In the genomic region with DNA sequence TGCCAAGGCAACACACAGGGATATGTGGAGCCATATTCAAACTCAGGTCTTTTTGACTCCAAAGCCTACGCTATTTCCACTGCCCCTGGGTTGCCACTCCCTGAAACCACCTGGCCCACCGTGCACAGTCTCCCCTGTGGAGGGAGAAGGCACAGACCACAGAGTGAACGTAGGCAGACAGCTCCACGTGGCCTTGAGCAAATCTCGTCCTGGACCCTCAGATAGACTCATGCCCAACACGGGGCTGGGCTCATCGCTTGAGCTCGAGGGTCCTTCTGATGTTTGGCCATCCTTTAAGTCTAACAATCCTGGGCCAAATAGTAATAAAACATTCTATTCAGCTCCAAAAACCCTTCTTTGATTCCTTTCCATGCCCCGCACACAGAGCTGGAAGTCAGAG, we compare ENCODE assay signal across 20 cellular contexts.
DNase-seq lines count a peak whose midpoint lies in the region; ATAC-seq and TF ChIP-seq lines count a peak whose summit lies in the region.
"Had no signal": no experiment of that assay in that cellular context is flagged by ENCODE, and none has a peak within 500 bp of the region (broad histone marks: within the 10 kb centered on the region; RNA-seq: fewer than 3 reads in every experiment).

No MANE protein-coding gene starts in this region.

- H3K9me3 ChIP-seq in lower lobe of right lung, result no peaks in the 10 kb centered on the region
- H3K9me3 ChIP-seq: neutrophil, prostate gland, SJSA1 had no signal

- TF ChIP-seq CTCF in lower lobe of right lung (IDR thresholded peaks at IDR 0.05), result no peak

- H3K27ac ChIP-seq in lower lobe of right lung, result no peak overlapping the region
- H3K27ac ChIP-seq: brain microvascular endothelial cell, neutrophil, SJSA1 had no signal

- no peaks in the 10 kb centered on the region for H3K27me3 ChIP-seq in lower lobe of right lung (ENCODE audit: low read depth)
- H3K27me3 ChIP-seq: neutrophil, SJSA1 had no signal

- no peak for ATAC-seq in left ventricle myocardium superior
- ATAC-seq in lower lobe of right lung, result no peak
- ATAC-seq in sciatic nerve, result no peak
- no peak for ATAC-seq in GM19397 (IDR thresholded peaks at IDR 0.05; ENCODE audit: unreplicated experiment)
- ATAC-seq: activated CD4-positive, alpha-beta T cell treated with anti-CD3 and anti-CD28 coated beads for 36 hours had no signal

- no peaks in the 10 kb centered on the region for H3K36me3 ChIP-seq in lower lobe of right lung
- H3K36me3 ChIP-seq: brain microvascular endothelial cell, neutrophil, prostate gland, SJSA1 had no signal

- peaks cover 40% of the 10 kb centered on the region for H3K4me1 ChIP-seq in lower lobe of right lung
- H3K4me1 ChIP-seq: prostate gland had no signal

- intact Hi-C loops in cardiac septum (cut with DNase I), result no loop called here
- intact Hi-C loops in left ventricle myocardium superior (cut with micrococcal nuclease), result no loop called here
- intact Hi-C loops in lower lobe of right lung (cut with DNase I), result no loop called here
- intact Hi-C loops in sciatic nerve (cut with DNase I), result no loop called here

- peak; percentile 76 for DNase-seq in cardiac septum (ENCODE audit: low spot score)
- no peak for DNase-seq in left ventricle myocardium superior
- peak; percentile 13 for DNase-seq in lower lobe of right lung
- DNase-seq in sciatic nerve (ENCODE audit: low spot score), result peak; percentile 43
- no peak for DNase-seq in RPMI8226
- no peak for DNase-seq in germinal center (ENCODE audit: low spot score)
- DNase-seq in anterior cingulate cortex (lab: John Stamatoyannopoulos, UW), result no peak
- DNase-seq: activated CD4-positive, alpha-beta T cell treated with anti-CD3 and anti-CD28 coated beads for 36 hours; activated gamma-delta T cell; activated T-cell treated with anti-CD3 and anti-CD28 coated beads, Interleukin-2, amount 50 U/mL, for 1 hour; brain microvascular endothelial cell; GOT3; NCI-H1048; NCI-H1694 treated with DMSO at 0.1 percent for 48 hours; stimulated activated CD4-positive, alpha-beta T cell treated with anti-CD3 and anti-CD28 coated beads, Interleukin-4, amount 100 ng/mL, for 24 hours; T-helper 9 cell had no signal

- H3K4me3 ChIP-seq in lower lobe of right lung, result no peak overlapping the region
- H3K4me3 ChIP-seq: prostate gland, SJSA1 had no signal

Comparison
In these comparisons a context has a peak if more than half of its experiments do, and no peak if none do; other contexts are left out.
1. DNase-seq: peak in cardiac septum (single experiment), lower lobe of right lung (single experiment) and sciatic nerve (single experiment); none in left ventricle myocardium superior (single experiment), RPMI8226 (single experiment), germinal center (single experiment) and anterior cingulate cortex (0 of 58).